ENCODE assay signal across 12 cellular contexts in the genomic region with DNA sequence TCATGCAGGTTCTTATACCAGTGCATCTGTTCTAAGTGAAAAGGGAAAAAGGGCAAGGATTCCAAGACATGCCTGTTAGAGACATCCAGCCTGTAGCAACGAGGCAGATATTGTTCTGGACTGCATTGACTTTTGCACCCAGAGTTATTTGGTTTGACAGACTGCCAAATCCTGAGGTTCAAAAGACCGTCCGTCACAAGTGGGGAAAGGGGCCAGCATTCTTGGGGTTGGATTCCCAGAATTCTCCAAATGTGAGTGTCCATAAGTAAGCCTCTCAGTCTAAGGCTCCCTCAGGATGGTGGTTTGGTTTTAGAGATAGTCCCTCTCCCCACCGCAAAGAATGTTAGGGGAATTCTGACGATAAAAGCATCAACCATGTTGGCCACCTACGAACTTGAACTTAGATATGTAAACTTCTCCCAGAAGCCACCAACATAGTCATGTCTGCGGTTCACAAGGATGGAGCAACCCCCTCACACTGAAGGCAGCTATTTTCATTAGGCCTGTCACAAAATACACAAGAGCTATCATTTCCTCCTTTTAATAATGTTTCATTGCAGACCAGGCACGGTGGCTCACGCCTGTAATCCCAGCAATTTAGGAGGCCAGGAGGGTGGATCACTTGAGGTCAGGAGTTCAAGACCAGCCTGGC. TPM values are rescaled to one million over a fixed set of nuclear protein-coding genes. Genes with fewer than 3 reads are reported as not detected.
DNase-seq lines count a peak whose midpoint lies in the region; ATAC-seq, FAIRE-seq and TF ChIP-seq lines count a peak whose summit lies in the region.
"Had no signal": no experiment of that assay in that cellular context is flagged by ENCODE, and none has a peak within 500 bp of the region (broad histone marks: within the 10 kb centered on the region; RNA-seq: fewer than 3 reads in every experiment).

No MANE protein-coding gene starts in this region.

- peaks cover 17% of the 10 kb centered on the region for H3K4me1 Mint-ChIP-seq in Calu3 (ENCODE audit: low read depth, unreplicated experiment)
- H3K4me1 Mint-ChIP-seq: activated naive CD4-positive, alpha-beta T cell treated with anti-CD3 and anti-CD28 coated beads, Interleukin-2, amount 50 U/mL, for 24 hours had no signal

- H3K27ac ChIP-seq in PC-9 (peak overlapping the region; percentile 32; the same call in 1 of the 2 replicates), esophagus muscularis mucosa (replicated peaks in 1 of 4) (peak overlapping the region; percentile 41 to 79 (median 55)), ovary (no peak overlapping the region)

- no TSS peak for BruUV-seq in Calu3 (replicated peaks; lab: Mats Ljungman, UMichigan)
- BruUV-seq in PC-9 (replicated peaks; lab: Mats Ljungman, UMichigan) = no TSS peak

- H3K9me3 ChIP-seq in PC-9 (ENCODE audit: insufficient read depth, low read depth) (no peaks in the 10 kb centered on the region), esophagus muscularis mucosa (no peaks in the 10 kb centered on the region), ovary (no peaks in the 10 kb centered on the region)
- H3K9me3 ChIP-seq: spleen had no signal

- H3K4me1 ChIP-seq in PC-9 (replicated peaks; ENCODE audit: insufficient read depth) (peaks cover 8% of the 10 kb centered on the region; the same call in 1 of the 2 replicates), esophagus muscularis mucosa (peaks cover 0 to 23% (median 17%) of the 10 kb centered on the region in 4 donors), ovary (ENCODE audit: insufficient read depth) (no peaks in the 10 kb centered on the region)

- H3K36me3 ChIP-seq in PC-9 (ENCODE audit: low read depth) (no peaks in the 10 kb centered on the region), esophagus muscularis mucosa (no peaks in the 10 kb centered on the region), ovary (no peaks in the 10 kb centered on the region)
- H3K36me3 ChIP-seq: spleen had no signal

- no peaks in the 10 kb centered on the region for H4K20me1 ChIP-seq in PC-9 (ENCODE audit: insufficient read depth)

- POLR2A ChIA-PET in PC-9 (lab: Charles Lee; ENCODE audit: unreplicated experiment) = interaction anchor here (0.6 kb wide), 1 partner anchor 28 kb away, joined by 5 read pairs; no protein-coding TSS in a partner anchor

- no peaks in the 10 kb centered on the region for H3K9me2 ChIP-seq in PC-9 (ENCODE audit: insufficient read depth)

- ATAC-seq in HG02973 (IDR thresholded peaks at IDR 0.05; ENCODE audit: unreplicated experiment) = no peak
- ATAC-seq in GM18868 (IDR thresholded peaks at IDR 0.05; ENCODE audit: unreplicated experiment) = no peak

- H3K36me3 Mint-ChIP-seq in Calu3 (ENCODE audit: insufficient read depth, unreplicated experiment) = no peaks in the 10 kb centered on the region
- H3K36me3 Mint-ChIP-seq: activated naive CD4-positive, alpha-beta T cell treated with anti-CD3 and anti-CD28 coated beads, Interleukin-2, amount 50 U/mL, for 24 hours had no signal

- H3K27me3 Mint-ChIP-seq in Calu3 (ENCODE audit: unreplicated experiment) = no peaks in the 10 kb centered on the region

- peaks cover 4% of the 10 kb centered on the region for H3K9me3 Mint-ChIP-seq in Calu3 (ENCODE audit: low read depth, unreplicated experiment)
- H3K9me3 Mint-ChIP-seq: activated naive CD4-positive, alpha-beta T cell treated with anti-CD3 and anti-CD28 coated beads, Interleukin-2, amount 50 U/mL, for 24 hours had no signal

- CTCF ChIA-PET in Calu3 (lab: Charles Lee) = interaction anchor here (0.7 to 1.3 kb wide), 4 partner anchors 28 to 652 kb away, joined by 3 to 5 read pairs (median 4); no protein-coding TSS in a partner anchor
- CTCF ChIA-PET in PC-9 (lab: Charles Lee) = interaction anchor here (0.5 kb wide), 1 partner anchor 326 kb away, joined by 3 read pairs; no protein-coding TSS in a partner anchor

- FAIRE-seq in frontal cortex (lab: Jason Lieb, UNC) = no peak
- FAIRE-seq: TTC549 had no signal

- intact Hi-C loops in Calu3 (cut with micrococcal nuclease; ENCODE audit: unreplicated experiment) = no loop called here
- intact Hi-C loops in PC-9 (cut with micrococcal nuclease; ENCODE audit: unreplicated experiment) = loop anchor here (1.0 to 2.0 kb wide), 2 partner anchors 49 to 211 kb away; a partner anchor contains a TSS
- intact Hi-C loops in esophagus muscularis mucosa (cut with DNase I) = no loop called here
- intact Hi-C loops in ovary (cut with DNase I) = no loop called here

- no peak for TF ChIP-seq EP300 in esophagus muscularis mucosa (IDR thresholded peaks at IDR 0.05)
- TF ChIP-seq EP300 in ovary (IDR thresholded peaks at IDR 0.05) = no peak

- TF ChIP-seq CTCF in Calu3 (IDR thresholded peaks at IDR 0.05; ENCODE audit: unreplicated experiment) = no peak
- TF ChIP-seq CTCF in PC-9 (conservative IDR thresholded peaks at IDR 0.05) = no peak
- no peak for TF ChIP-seq CTCF in esophagus muscularis mucosa (IDR thresholded peaks at IDR 0.05)
- TF ChIP-seq CTCF in ovary (IDR thresholded peaks at IDR 0.05) = no peak

- no peaks in the 10 kb centered on the region for H3K27me3 ChIP-seq in PC-9 (ENCODE audit: insufficient read depth, low read depth)
- no peaks in the 10 kb centered on the region for H3K27me3 ChIP-seq in esophagus muscularis mucosa
- no peaks in the 10 kb centered on the region for H3K27me3 ChIP-seq in ovary

- peak overlapping the region; percentile 14 for H3K27ac Mint-ChIP-seq in Calu3 (ENCODE audit: unreplicated experiment)
- H3K27ac Mint-ChIP-seq: activated naive CD4-positive, alpha-beta T cell treated with anti-CD3 and anti-CD28 coated beads, Interleukin-2, amount 50 U/mL, for 24 hours had no signal

- no peaks in the 10 kb centered on the region for H3K79me2 ChIP-seq in PC-9 (ENCODE audit: low read depth)

- peak; percentile 77 for DNase-seq in Calu3
- DNase-seq in PC-9 = peak; percentile 80 to 86
- no peak for DNase-seq in esophagus muscularis mucosa (ENCODE audit: extremely low spot score)
- DNase-seq in ovary = peak in 4 of 5 donors; percentile 41 to 63 (median 58)
- no peak for DNase-seq in NCI-H345 treated with DMSO at 0.1 percent for 48 hours (lab: John Stamatoyannopoulos, UW; ENCODE audit: unreplicated experiment)
- no peak for DNase-seq in frontal cortex (ENCODE audit: low spot score in 2 of 2)
- DNase-seq: DMS153, spleen had no signal

- H3F3A ChIP-seq in PC-9 (ENCODE audit: insufficient read depth, low read depth) = peaks cover 12% of the 10 kb centered on the region

- H3K4me3 ChIP-seq in PC-9 = no peak overlapping the region
- H3K4me3 ChIP-seq in esophagus muscularis mucosa = no peak overlapping the region
- H3K4me3 ChIP-seq in ovary = no peak overlapping the region
- H3K4me3 ChIP-seq: spleen had no signal

- 25% methylated on average over 7 of the region's 9 CpGs for WGBS in esophagus muscularis mucosa
- 4 to 10% (median 7%) methylated on average over 9 of the region's 9 CpGs for WGBS in ovary, 3 donors

- peak overlapping the region; percentile 25; the same call in 1 of the 2 replicates for H3K4me2 ChIP-seq in PC-9

- 0 out of 2 replicates have a peak overlapping the region, but pooled peaks have one; percentile 3 for H2AFZ ChIP-seq in PC-9

- no peak overlapping the region for H3K4me3 Mint-ChIP-seq in Calu3 (ENCODE audit: low read depth, unreplicated experiment)
- H3K4me3 Mint-ChIP-seq: activated naive CD4-positive, alpha-beta T cell treated with anti-CD3 and anti-CD28 coated beads, Interleukin-2, amount 50 U/mL, for 24 hours had no signal

- no peak for TF ChIP-seq POLR2A in esophagus muscularis mucosa (IDR thresholded peaks at IDR 0.05; ENCODE audit: low read depth)
- TF ChIP-seq POLR2A in ovary (IDR thresholded peaks at IDR 0.05) = no peak

RNA-seq across cellular contexts. Expression of a gene that starts 13.6 kb away (rescaled TPM):
- 16.1 and 17.3 TPM in 2 replicates for total RNA-seq in Calu3 (2022)
- 13.4 and 17.1 TPM in 2 replicates for total RNA-seq in PC-9 (2021)
- 10 to 100 TPM; 15.4 to 22.8 (median 18.7) TPM for total RNA-seq in esophagus muscularis mucosa
- 10 to 100 TPM in 4 of 7 donors, 1 to 10 TPM in 3; 7.5 to 10.7 (median 10.4) TPM for total RNA-seq in ovary
- polyA plus RNA-seq in ovary = 10 to 100 TPM in 1 of 2 donors, 1 to 10 TPM in 1; 8.3 to 27.9 TPM
- total RNA-seq in frontal cortex = 15.9 TPM

RNA-seq across cellular contexts. Expression of a gene that starts 49.3 kb away (rescaled TPM):
- total RNA-seq in Calu3 (2022) (64.4 and 66.8 TPM in 2 replicates), PC-9 (2021) (59.7 and 77.0 TPM in 2 replicates), esophagus muscularis mucosa (100 to 1,000 TPM; 120 to 220 (median 172) TPM), ovary (100 to 1,000 TPM in 2 of 7 donors, 10 to 100 TPM in 5; 85.5 to 129 (median 95.0) TPM), frontal cortex (21.6 TPM)
- polyA plus RNA-seq in ovary = 100 to 1,000 TPM in 1 of 2 donors, 10 to 100 TPM in 1; 92.0 to 121 TPM

Comparison
In these comparisons a context has a peak if more than half of its experiments do, and no peak if none do; other contexts are left out.
1. DNase-seq: peak in Calu3 (single experiment), PC-9 (2 of 2) and ovary (4 of 5); none in esophagus muscularis mucosa (single experiment), NCI-H345 treated with DMSO at 0.1 percent for 48 hours (single experiment) and frontal cortex (0 of 2).
2. H3K27ac ChIP-seq: peak in PC-9 (single experiment) and esophagus muscularis mucosa (4 of 4); none in ovary (0 of 2).